ENCODE assay signal across 27 cellular contexts in genomic region chr18:3898866-3899613, GRCh38.
"Had no signal": no experiment of that assay in that cellular context is flagged by ENCODE, and none has a peak within 500 bp of the region (broad histone marks: within the 10 kb centered on the region; RNA-seq: fewer than 3 reads in every experiment).

No MANE protein-coding gene starts in this region.

- H3K36me3 Mint-ChIP-seq: activated naive CD4-positive, alpha-beta T cell treated with anti-CD3 and anti-CD28 coated beads, Interleukin-2, amount 50 U/mL, for 24 hours; naive thymus-derived CD8-positive, alpha-beta T cell; stimulated activated naive B cell treated with anti-CD40 and anti-IgM and Interleukin-4, amounts not matched to agents 10 μg/mL and 1 μg/mL and 100 μg/mL, for 72 hours had no signal

- H3K36me3 ChIP-seq: breast epithelium, colonic mucosa, lower lobe of right lung, right atrium auricular region, suprapubic skin, tibial artery had no signal

- H3K27me3 ChIP-seq: breast epithelium, colonic mucosa, right atrium auricular region, suprapubic skin, tibial artery had no signal

- H3K27ac ChIP-seq: breast epithelium, colonic mucosa, lower lobe of right lung, parathyroid adenoma, psoas muscle, right atrium auricular region, suprapubic skin, tibial artery had no signal

- ATAC-seq: activated CD8-positive, alpha-beta T cell treated with anti-CD3 and anti-CD28 coated beads for 36 hours; activated naive CD8-positive, alpha-beta T cell treated with anti-CD3 and anti-CD28 coated beads, Interleukin-2, amount 50 U/mL, for 24 hours; activated T-cell treated with anti-CD3 and anti-CD28 coated beads, Interleukin-2, amount 50 U/mL, for 4 hours; left lobe of liver; naive thymus-derived CD8-positive, alpha-beta T cell; psoas muscle; stimulated activated naive B cell treated with anti-CD40 and anti-IgM and Interleukin-4, amounts not matched to agents 10 μg/mL and 1 μg/mL and 100 μg/mL, for 72 hours had no signal

- H3K27ac Mint-ChIP-seq: activated CD4-positive, alpha-beta T cell treated with anti-CD3 and anti-CD28 coated beads, Interleukin-2, amount 10 ng/mL, durations not matched to agents 7 days and 5 days; activated CD8-positive, alpha-beta T cell treated with anti-CD3 and anti-CD28 coated beads for 36 hours; activated naive CD4-positive, alpha-beta T cell treated with anti-CD3 and anti-CD28 coated beads, Interleukin-2, amount 50 U/mL, for 24 hours; activated naive CD8-positive, alpha-beta T cell treated with anti-CD3 and anti-CD28 coated beads, Interleukin-2, amount 50 U/mL, for 24 hours; activated T-helper 2 cell treated with anti-CD3 and anti-CD28 coated beads, Interferon-gamma antibody, Interleukin-2, Interleukin-4, amounts not matched to agents 10 μg/mL and 5 μg/mL and 100 μg/mL, durations not matched to agents 14 hours and 24 hours and 36 hours; stimulated activated naive B cell treated with anti-CD40 and anti-IgM and Interleukin-4, amounts not matched to agents 10 μg/mL and 1 μg/mL and 100 μg/mL, for 72 hours had no signal

- H3K4me3 ChIP-seq: breast epithelium, colonic mucosa, lower lobe of right lung, psoas muscle, right atrium auricular region, suprapubic skin, tibial artery had no signal

- H3K4me1 Mint-ChIP-seq: activated CD4-positive, alpha-beta T cell treated with anti-CD3 and anti-CD28 coated beads, Interleukin-2, amount 10 ng/mL, durations not matched to agents 7 days and 5 days; activated naive CD4-positive, alpha-beta T cell treated with anti-CD3 and anti-CD28 coated beads, Interleukin-2, amount 50 U/mL, for 24 hours; activated naive CD8-positive, alpha-beta T cell treated with anti-CD3 and anti-CD28 coated beads, Interleukin-2, amount 50 U/mL, for 24 hours; stimulated activated naive B cell treated with anti-CD40 and anti-IgM and Interleukin-4, amounts not matched to agents 10 μg/mL and 1 μg/mL and 100 μg/mL, for 72 hours had no signal

- H3K4me1 ChIP-seq: breast epithelium, colonic mucosa, lower lobe of right lung, parathyroid adenoma, psoas muscle, right atrium auricular region, suprapubic skin, tibial artery had no signal

- H3K9me3 Mint-ChIP-seq: activated CD4-positive, alpha-beta T cell treated with anti-CD3 and anti-CD28 coated beads, Interleukin-2, amount 10 ng/mL, durations not matched to agents 7 days and 5 days; activated CD8-positive, alpha-beta T cell treated with anti-CD3 and anti-CD28 coated beads for 36 hours; activated naive CD4-positive, alpha-beta T cell treated with anti-CD3 and anti-CD28 coated beads, Interleukin-2, amount 50 U/mL, for 24 hours; activated naive CD8-positive, alpha-beta T cell treated with anti-CD3 and anti-CD28 coated beads, Interleukin-2, amount 50 U/mL, for 24 hours; activated T-cell treated with anti-CD3 and anti-CD28 coated beads, Interleukin-2, amount 50 U/mL, for 4 hours; activated T-helper 2 cell treated with anti-CD3 and anti-CD28 coated beads, Interferon-gamma antibody, Interleukin-2, Interleukin-4, amounts not matched to agents 10 μg/mL and 5 μg/mL and 100 μg/mL, durations not matched to agents 14 hours and 24 hours and 36 hours; neural crest cell; stimulated activated naive B cell treated with anti-CD40 and anti-IgM and Interleukin-4, amounts not matched to agents 10 μg/mL and 1 μg/mL and 100 μg/mL, for 72 hours had no signal

- H3K9me3 ChIP-seq: breast epithelium, colonic mucosa, lower lobe of right lung, psoas muscle, right atrium auricular region, suprapubic skin, tibial artery had no signal

- H3K4me3 Mint-ChIP-seq: activated CD4-positive, alpha-beta T cell treated with anti-CD3 and anti-CD28 coated beads, Interleukin-2, amount 10 ng/mL, durations not matched to agents 7 days and 5 days; activated CD8-positive, alpha-beta T cell treated with anti-CD3 and anti-CD28 coated beads for 36 hours; activated naive CD4-positive, alpha-beta T cell treated with anti-CD3 and anti-CD28 coated beads, Interleukin-2, amount 50 U/mL, for 24 hours; activated naive CD8-positive, alpha-beta T cell treated with anti-CD3 and anti-CD28 coated beads, Interleukin-2, amount 50 U/mL, for 24 hours; activated T-cell treated with anti-CD3 and anti-CD28 coated beads, Interleukin-2, amount 50 U/mL, for 4 hours; naive thymus-derived CD8-positive, alpha-beta T cell; neural crest cell; stimulated activated naive B cell treated with anti-CD40 and anti-IgM and Interleukin-4, amounts not matched to agents 10 μg/mL and 1 μg/mL and 100 μg/mL, for 72 hours had no signal

- DNase-seq: activated CD4-positive, alpha-beta T cell treated with anti-CD3 and anti-CD28 coated beads for 1 hour; activated CD4-positive, alpha-beta T cell treated with anti-CD3 and anti-CD28 coated beads, Interleukin-2, amount 10 ng/mL, durations not matched to agents 7 days and 5 days; activated CD8-positive, alpha-beta T cell treated with anti-CD3 and anti-CD28 coated beads for 36 hours; activated naive CD8-positive, alpha-beta T cell treated with anti-CD3 and anti-CD28 coated beads, Interleukin-2, amount 50 U/mL, for 24 hours; activated T-cell treated with anti-CD3 and anti-CD28 coated beads, Interleukin-2, amount 50 U/mL, for 4 hours; central memory CD4-positive, alpha-beta T cell; colonic mucosa; effector memory CD4-positive, alpha-beta T cell; kidney glomerular epithelial cell; lower lobe of right lung; mesenchymal stem cell; naive thymus-derived CD8-positive, alpha-beta T cell; occipital lobe; psoas muscle; stimulated activated CD4-positive, alpha-beta T cell treated with anti-CD3 and anti-CD28 coated beads, Interleukin-15, amount 100 ng/mL, for 24 hours; stimulated activated CD4-positive, alpha-beta T cell treated with anti-CD3 and anti-CD28 coated beads, Interleukin-2, amount 100 ng/mL, for 24 hours; stimulated activated naive B cell treated with anti-CD40 and anti-IgM and Interleukin-4, amounts not matched to agents 10 μg/mL and 1 μg/mL and 100 μg/mL, for 72 hours; T1000; tibial artery had no signal
